ENCODE assay signal across 8 cellular contexts in the genomic region with DNA sequence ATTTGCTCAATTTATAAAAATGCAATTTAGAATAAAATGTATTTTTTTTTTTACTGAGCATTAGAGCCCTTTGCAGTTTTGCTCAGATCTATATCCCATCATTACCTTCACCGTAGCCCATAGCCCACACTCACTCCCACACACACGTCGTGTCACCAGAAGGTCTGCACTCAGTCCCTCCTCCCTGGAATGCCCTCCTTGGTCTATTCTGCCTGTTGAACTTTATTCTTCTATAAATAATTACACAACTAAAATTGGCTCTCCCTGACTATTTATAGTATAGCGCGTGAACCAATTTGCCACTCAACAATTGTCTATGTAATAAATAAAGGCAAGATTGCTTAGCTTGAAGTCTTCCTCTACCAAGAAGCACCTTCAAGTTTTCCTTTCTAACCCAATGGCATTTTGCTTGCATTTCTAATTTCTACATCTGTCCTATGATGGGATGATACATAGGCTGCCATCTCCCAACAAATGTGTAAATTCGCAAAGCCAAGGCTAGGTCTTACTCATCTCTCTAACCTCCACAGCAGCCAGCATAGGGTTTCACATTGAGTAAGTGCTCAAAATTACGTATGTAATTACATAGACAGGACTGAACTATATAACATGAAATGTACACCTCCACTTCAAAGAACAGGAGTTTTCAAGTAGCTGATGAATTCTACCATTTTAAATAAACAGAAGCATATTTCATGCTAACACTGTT.
DNase-seq lines count a peak whose midpoint lies in the region; ATAC-seq, FAIRE-seq and TF ChIP-seq lines count a peak whose summit lies in the region.

No MANE protein-coding gene starts in this region.

- H3K27me3 Mint-ChIP-seq in activated T-helper 1 cell treated with anti-CD3 and anti-CD28 coated beads, Interleukin-12 subunit alpha, Interleukin-12 subunit beta, Interleukin-2, Interleukin-4 antibody, amounts not matched to agents 30 ng/mL and 10 ng/mL and 1 ng/mL, durations not matched to agents 14 hours and 24 hours and 36 hours (ENCODE audit: insufficient read depth) = peaks cover 42% of the 10 kb centered on the region
- H3K27me3 Mint-ChIP-seq in endothelial cell (ENCODE audit: unreplicated experiment) = no peaks in the 10 kb centered on the region

- ATAC-seq in GM18508 (IDR thresholded peaks at IDR 0.05; ENCODE audit: insufficient read depth, unreplicated experiment) (peak; percentile 91), GM19035 (IDR thresholded peaks at IDR 0.05; ENCODE audit: unreplicated experiment) (peak; percentile 72), HG02981 (IDR thresholded peaks at IDR 0.05; ENCODE audit: unreplicated experiment) (peak; percentile 96)

- H3K4me3 Mint-ChIP-seq in activated T-helper 1 cell treated with anti-CD3 and anti-CD28 coated beads, Interleukin-12 subunit alpha, Interleukin-12 subunit beta, Interleukin-2, Interleukin-4 antibody, amounts not matched to agents 30 ng/mL and 10 ng/mL and 1 ng/mL, durations not matched to agents 14 hours and 24 hours and 36 hours = peak overlapping the region; percentile 41
- no peak overlapping the region for H3K4me3 Mint-ChIP-seq in endothelial cell (ENCODE audit: unreplicated experiment)

- peak overlapping the region; percentile 59 for H3K27ac Mint-ChIP-seq in activated T-helper 1 cell treated with anti-CD3 and anti-CD28 coated beads, Interleukin-12 subunit alpha, Interleukin-12 subunit beta, Interleukin-2, Interleukin-4 antibody, amounts not matched to agents 30 ng/mL and 10 ng/mL and 1 ng/mL, durations not matched to agents 14 hours and 24 hours and 36 hours
- no peak overlapping the region for H3K27ac Mint-ChIP-seq in endothelial cell (ENCODE audit: unreplicated experiment)

- H3K9me3 Mint-ChIP-seq in activated T-helper 1 cell treated with anti-CD3 and anti-CD28 coated beads, Interleukin-12 subunit alpha, Interleukin-12 subunit beta, Interleukin-2, Interleukin-4 antibody, amounts not matched to agents 30 ng/mL and 10 ng/mL and 1 ng/mL, durations not matched to agents 14 hours and 24 hours and 36 hours = no peaks in the 10 kb centered on the region
- no peaks in the 10 kb centered on the region for H3K9me3 Mint-ChIP-seq in endothelial cell (ENCODE audit: unreplicated experiment)

- TF ChIP-seq CTCF in endothelial cell (IDR thresholded peaks at IDR 0.05; ENCODE audit: unreplicated experiment) = no peak

- intact Hi-C loops in activated T-helper 1 cell treated with anti-CD3 and anti-CD28 coated beads, Interleukin-12 subunit alpha, Interleukin-12 subunit beta, Interleukin-2, Interleukin-4 antibody, amounts not matched to agents 30 ng/mL and 10 ng/mL and 1 ng/mL, durations not matched to agents 14 hours and 24 hours and 36 hours (cut with micrococcal nuclease) = loop anchor here (1.0 to 10.0 kb wide), 5 partner anchors 7 to 1069 kb away; a partner anchor contains a TSS

- no peak for FAIRE-seq in RCC 7860 (lab: Jason Lieb, UNC)

- DNase-seq in activated T-helper 1 cell treated with anti-CD3 and anti-CD28 coated beads, Interleukin-12 subunit alpha, Interleukin-12 subunit beta, Interleukin-2, Interleukin-4 antibody, amounts not matched to agents 30 ng/mL and 10 ng/mL and 1 ng/mL, durations not matched to agents 14 hours and 24 hours and 36 hours (ENCODE audit: low spot score) = peak; percentile 40
- no peak for DNase-seq in stimulated activated naive CD4-positive, alpha-beta T cell (lab: John Stamatoyannopoulos, UW)
- DNase-seq in endothelial cell (ENCODE audit: low spot score) (no peak), RCC 7860 (ENCODE audit: low spot score) (no peak)
- DNase-seq in activated CD8-positive, alpha-beta memory T cell treated with anti-CD3 and anti-CD28 coated beads, Interleukin-2, amount 50 U/mL, for 48 hours = no peak

- peaks cover 9% of the 10 kb centered on the region for H3K36me3 Mint-ChIP-seq in activated T-helper 1 cell treated with anti-CD3 and anti-CD28 coated beads, Interleukin-12 subunit alpha, Interleukin-12 subunit beta, Interleukin-2, Interleukin-4 antibody, amounts not matched to agents 30 ng/mL and 10 ng/mL and 1 ng/mL, durations not matched to agents 14 hours and 24 hours and 36 hours (ENCODE audit: low read depth)
- no peaks in the 10 kb centered on the region for H3K36me3 Mint-ChIP-seq in endothelial cell (ENCODE audit: low read depth, unreplicated experiment)

- peaks cover 49% of the 10 kb centered on the region for H3K4me1 Mint-ChIP-seq in activated T-helper 1 cell treated with anti-CD3 and anti-CD28 coated beads, Interleukin-12 subunit alpha, Interleukin-12 subunit beta, Interleukin-2, Interleukin-4 antibody, amounts not matched to agents 30 ng/mL and 10 ng/mL and 1 ng/mL, durations not matched to agents 14 hours and 24 hours and 36 hours (ENCODE audit: low read depth)
- peaks cover 3% of the 10 kb centered on the region for H3K4me1 Mint-ChIP-seq in endothelial cell (ENCODE audit: unreplicated experiment)
